11 cellular contexts compared by ENCODE assay signal in genomic region chr18:74654637-74655036, GRCh38. TPM values are rescaled to one million over a fixed set of nuclear protein-coding genes. Genes with fewer than 3 reads are reported as not detected.
DNase-seq lines count a peak whose midpoint lies in the region; ATAC-seq, FAIRE-seq and TF ChIP-seq lines count a peak whose summit lies in the region.
"Had no signal": no experiment of that assay in that cellular context is flagged by ENCODE, and none has a peak within 500 bp of the region (broad histone marks: within the 10 kb centered on the region; RNA-seq: fewer than 3 reads in every experiment).

No MANE protein-coding gene starts in this region.

- H2BK5ac ChIP-seq in IMR-90 (ENCODE audit: low read depth, low read length, poor library complexity, severe bottlenecking) = no peak overlapping the region

- TF ChIP-seq CTCF in D721Med (IDR thresholded peaks at IDR 0.05; ENCODE audit: insufficient read depth, missing control alignments) (peak; percentile 52), IMR-90 (conservative IDR thresholded peaks at IDR 0.05; ENCODE audit: low read depth, low read length) (peak; percentile 60), RWPE1 (conservative IDR thresholded peaks at IDR 0.05; ENCODE audit: low read depth) (peak; percentile 45), hepatocyte (IDR thresholded peaks at IDR 0.05; ENCODE audit: poor library complexity) (peak; percentile 60)

- no peak overlapping the region for H2BK20ac ChIP-seq in IMR-90 (ENCODE audit: low read depth, low read length)

- H2AK9ac ChIP-seq in IMR-90 (replicated peaks; ENCODE audit: low read depth, low read length, poor library complexity) = no peak overlapping the region

- in situ Hi-C loops in IMR-90 (cut with MboI; ENCODE audit: low sequenced_read_pairs) = loop anchor here (5.0 to 25.0 kb wide), 3 partner anchors 543 to 1608 kb away; no protein-coding TSS in a partner anchor

- BruUV-seq in IMR-90 (replicated peaks; lab: Mats Ljungman, UMichigan) = no TSS peak

- no peaks in the 10 kb centered on the region for H3K9me2 ChIP-seq in hepatocyte (replicated peaks; ENCODE audit: insufficient read depth)

- no peak for TF ChIP-seq POLR2A in IMR-90 (IDR thresholded peaks at IDR 0.05; ENCODE audit: low read depth, low read length)

- H2BK15ac ChIP-seq in IMR-90 (ENCODE audit: low read depth, low read length) = no peak overlapping the region

- 0 out of 2 replicates have a peak, but pooled peaks cover 3% of the 10 kb centered on the region for H3K9me1 ChIP-seq in IMR-90 (ENCODE audit: insufficient read depth, low read length)

- H3K4me2 ChIP-seq in IMR-90 (ENCODE audit: low read depth, low read length) (no peak overlapping the region), hepatocyte (no peak overlapping the region)

- POLR2A ChIA-PET in IMR-90 (lab: Charles Lee; ENCODE audit: unreplicated experiment) = interaction anchor here (0.6 kb wide), 1 partner anchor 1164 kb away, joined by 4 read pairs; no protein-coding TSS in a partner anchor
- POLR2A ChIA-PET in RWPE1 (lab: Yijun Ruan, JAX; ENCODE audit: low non-redundant PET) = no interaction called here

- H3K4me3 ChIP-seq in IMR-90 (ENCODE audit: insufficient read depth, low read depth, low read length) (no peak overlapping the region), hepatocyte (no peak overlapping the region)
- H3K4me3 ChIP-seq: SJSA1, thoracic aorta had no signal

- no peak overlapping the region for H3K4ac ChIP-seq in IMR-90 (ENCODE audit: low read depth, low read length)

- no peaks in the 10 kb centered on the region for H3K9me3 ChIP-seq in IMR-90 (ENCODE audit: control insufficient read depth, insufficient read depth, low read length)
- no peaks in the 10 kb centered on the region for H3K9me3 ChIP-seq in hepatocyte (ENCODE audit: low read depth)
- H3K9me3 ChIP-seq: SJSA1, thoracic aorta had no signal

- intact Hi-C loops in IMR-90 (cut with micrococcal nuclease) = loop anchor here (2.0 to 10.0 kb wide), 3 partner anchors 386 to 1073 kb away; no protein-coding TSS in a partner anchor

- H4K20me1 ChIP-seq in IMR-90 (ENCODE audit: insufficient read depth, low read length) = no peaks in the 10 kb centered on the region
- no peaks in the 10 kb centered on the region for H4K20me1 ChIP-seq in hepatocyte (ENCODE audit: insufficient read depth, poor library complexity, severe bottlenecking)

- no peak overlapping the region for H3K23ac ChIP-seq in IMR-90 (ENCODE audit: low read depth, low read length)

- WGBS in IMR-90 (ENCODE audit: extremely low coverage in 2 of 2, insufficient read length in 1 of 2), 2 experiments = no CpG with 5 or more reads among the region's 2 CpGs
- 67% methylated on average over 2 of the region's 2 CpGs for WGBS in hepatocyte (ENCODE audit: low lambda C conversion rate, missing lambda C conversion rate)

- H3K18ac ChIP-seq in IMR-90 (ENCODE audit: low read depth, low read length) = no peak overlapping the region

- CTCF ChIA-PET in IMR-90 (lab: Yijun Ruan, JAX) = no interaction called here
- CTCF ChIA-PET in RWPE1 (lab: Yijun Ruan, JAX) = no interaction called here

- H3K27me3 ChIP-seq in IMR-90 (ENCODE audit: control insufficient read depth, insufficient read depth, low read length) (no peaks in the 10 kb centered on the region), hepatocyte (no peaks in the 10 kb centered on the region)
- H3K27me3 ChIP-seq: SJSA1 had no signal

- DNase-seq in D721Med (ENCODE audit: insufficient read length, low spot score) = no peak
- peak; percentile 66 for DNase-seq in IMR-90
- DNase-seq in RWPE1 (ENCODE audit: low spot score) = no peak
- DNase-seq in hepatocyte (ENCODE audit: low spot score) = no peak
- DNase-seq in GM19240 (ENCODE audit: insufficient read length, low spot score) = no peak
- no peak for DNase-seq in retina
- no peak for DNase-seq in activated naive CD4-positive, alpha-beta T cell treated with Interleukin-2 at 50 U/mL for 16 hours
- no peak for DNase-seq in UCSD-AML1 (lab: John Stamatoyannopoulos, UW; ENCODE audit: unreplicated experiment)
- DNase-seq: activated effector memory CD4-positive, alpha-beta T cell treated with anti-CD3 and anti-CD28 coated beads, Interleukin-2, amount 50 U/mL, for 16 hours had no signal

- no peak overlapping the region for H2AFZ ChIP-seq in IMR-90 (replicated peaks; ENCODE audit: low read length, poor library complexity)
- no peak overlapping the region for H2AFZ ChIP-seq in hepatocyte

- no peak overlapping the region for H3K9ac ChIP-seq in IMR-90 (ENCODE audit: low read depth, low read length)

- H3K4me1 ChIP-seq in IMR-90 (ENCODE audit: control insufficient read depth, insufficient read depth, low read length) (peaks cover 2% of the 10 kb centered on the region; the same call in 1 of the 2 replicates), hepatocyte (ENCODE audit: insufficient read depth) (no peaks in the 10 kb centered on the region)

- H3K79me2 ChIP-seq in hepatocyte = no peaks in the 10 kb centered on the region

- H3K14ac ChIP-seq in IMR-90 (replicated peaks; ENCODE audit: low read depth, low read length) = no peak overlapping the region

- H3K56ac ChIP-seq in IMR-90 (ENCODE audit: extremely low read depth, insufficient read depth, low read length) = no peak overlapping the region

- TF ChIP-seq RAD21 in IMR-90 (IDR thresholded peaks at IDR 0.05; ENCODE audit: low read length) = peak; percentile 70

- H3K36me3 ChIP-seq in IMR-90 (ENCODE audit: control insufficient read depth, insufficient read depth, low read length) = no peaks in the 10 kb centered on the region
- no peaks in the 10 kb centered on the region for H3K36me3 ChIP-seq in hepatocyte (replicated peaks; ENCODE audit: insufficient read depth, low read depth)
- H3K36me3 ChIP-seq: SJSA1, thoracic aorta had no signal

- no peak overlapping the region for H2AK5ac ChIP-seq in IMR-90 (ENCODE audit: low read depth, low read length)

- H3K27ac ChIP-seq in IMR-90 (ENCODE audit: insufficient read depth, low read length) (no peak overlapping the region), RWPE1 (no peak overlapping the region), hepatocyte (no peak overlapping the region)
- H3K27ac ChIP-seq: SJSA1, thoracic aorta had no signal

- ATAC-seq in IMR-90 (ENCODE audit: low read depth) = peak; percentile 73

- dilution Hi-C loops in IMR-90 (cut with HindIII; ENCODE audit: low sequenced_read_pairs, unreplicated experiment) = no loop called here

- peaks cover 0 to 3% of the 10 kb centered on the region in 2 experiments; a peak in 1 of 4 replicates for H3K79me1 ChIP-seq in IMR-90 (ENCODE audit: low read depth in 1 of 2, low read length in 2 of 2)

- no peak overlapping the region for H4K8ac ChIP-seq in IMR-90 (ENCODE audit: low read depth in 2 of 2, low read length in 2 of 2)

- FAIRE-seq in D721Med (lab: Jason Lieb, UNC) = no peak

- no peak overlapping the region for H4K91ac ChIP-seq in IMR-90 (ENCODE audit: insufficient read depth, low read depth, low read length)

- no peak overlapping the region for H4K5ac ChIP-seq in IMR-90 (ENCODE audit: low read depth, low read length)

- H2BK120ac ChIP-seq in IMR-90 (ENCODE audit: low read depth, low read length) = no peak overlapping the region

TF ChIP-seq in IMR-90, 13 proteins besides CTCF, POLR2A, EP300 and RAD21:
- TF ChIP-seq FOS (IDR thresholded peaks at IDR 0.05; ENCODE audit: low read depth, low read length) (no peak), SMC3 (IDR thresholded peaks at IDR 0.05; ENCODE audit: low read depth, low read length) (peak; percentile 53)

RNA-seq across cellular contexts. Expression of gene ZNF407, which starts 57.0 kb away (rescaled TPM):
- total RNA-seq in IMR-90 (2012; rRNA removed) (20.1 and 25.6 TPM in 2 replicates), hepatocyte (12.4 and 13.4 TPM in 2 replicates)
- polyA plus RNA-seq in IMR-90 (2012; rRNA removed) (2.8 and 3.1 TPM in 2 replicates), hepatocyte (3.2 and 5.1 TPM in 2 replicates)
- 1.3 and 2.2 TPM in 2 replicates for polyA plus RNA-seq in IMR-90 (2012; cell fraction: cytosol; rRNA removed)
- 6.3 and 8.0 TPM in 2 replicates for polyA plus RNA-seq in IMR-90 (2012; cell fraction: nucleus; rRNA removed; ENCODE audit: low replicate concordance)
